ENCODE assay signal across 8 cellular contexts in the genomic region with DNA sequence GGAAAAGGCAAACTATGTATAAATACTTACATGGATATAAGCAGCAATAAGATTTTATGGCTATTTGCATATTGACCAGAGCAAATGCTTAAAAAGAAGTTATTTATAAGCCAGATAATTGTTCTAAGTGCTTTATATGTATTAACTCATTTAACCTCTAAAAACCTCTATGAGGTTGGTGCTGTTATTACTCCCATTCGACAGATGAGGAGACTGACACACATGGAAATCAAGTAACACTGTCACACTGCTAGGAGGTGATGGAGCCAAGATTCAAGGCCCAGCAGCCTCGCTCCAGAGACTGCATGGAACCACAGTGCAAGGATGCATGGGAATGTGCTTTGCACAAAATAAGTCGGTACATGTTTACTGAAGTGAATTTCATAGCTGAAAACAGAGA.
"Had no signal": no experiment of that assay in that cellular context is flagged by ENCODE, and none has a peak within 500 bp of the region (broad histone marks: within the 10 kb centered on the region; RNA-seq: fewer than 3 reads in every experiment).

No MANE protein-coding gene starts in this region.

- H3K9me3 ChIP-seq: HAP-1 had no signal

- H3K27ac ChIP-seq: GM23248 had no signal

- ATAC-seq: HCT116 had no signal

- H3K4me3 ChIP-seq: GM23248, HAP-1 had no signal

- H3K36me3 ChIP-seq: HAP-1 had no signal

- DNase-seq: GM23248, GOT3, H7, HFFc6, KG1 had no signal

- H3K9ac ChIP-seq: GM23248 had no signal

- H2AFZ ChIP-seq: GM23248 had no signal

- FAIRE-seq: HTR-8/SVneo had no signal

- H3K4me1 ChIP-seq: HAP-1 had no signal
